Comparison of ENCODE assay signal across 1 cellular context in the genomic region with DNA sequence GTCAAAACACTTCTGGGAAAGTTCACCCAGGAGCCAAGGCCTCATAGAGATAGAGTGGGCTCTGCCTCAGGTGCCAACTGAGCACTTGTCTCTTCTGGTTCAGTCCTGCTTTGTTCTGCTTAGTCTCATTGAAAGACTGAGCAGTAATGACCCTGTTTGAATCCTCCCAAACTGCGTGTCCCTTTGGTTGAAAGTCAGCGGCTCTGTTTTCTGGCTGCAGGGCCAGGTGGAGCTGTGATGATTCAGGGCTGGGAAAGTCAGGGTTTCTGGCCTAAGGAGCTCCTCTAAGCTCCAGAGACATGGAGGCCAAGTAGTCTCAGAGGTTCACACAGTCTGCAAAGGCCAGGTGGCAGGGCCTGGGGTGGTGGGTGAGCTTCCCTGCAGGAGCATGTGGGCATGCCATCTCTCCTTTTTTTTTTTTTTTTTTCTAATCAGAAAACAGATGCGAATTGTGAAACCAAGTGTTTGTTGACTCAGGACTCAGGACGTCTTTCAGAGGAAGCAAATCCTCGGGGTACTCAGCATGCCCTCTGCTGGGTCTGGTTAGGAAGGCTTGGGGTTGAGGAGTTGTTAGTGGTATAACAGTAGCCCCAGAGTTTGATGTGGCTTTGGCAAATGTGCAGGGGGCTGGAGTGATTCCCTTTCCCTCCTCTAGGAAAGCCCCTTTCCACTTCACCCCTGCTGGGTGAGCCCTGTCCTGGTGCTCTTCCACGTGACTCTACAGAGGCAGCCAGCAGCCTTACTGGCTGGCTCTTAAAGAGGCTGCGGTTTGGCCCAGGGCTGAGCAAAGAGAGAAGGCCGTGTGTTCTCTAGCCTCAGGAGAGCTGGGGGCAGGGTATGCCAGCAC.
A peak's percentile ranks its signal among the peaks of the same experiment; 100 is the strongest.
TF ChIP-seq lines count a peak whose summit lies in the region.

No MANE protein-coding gene starts in this region.

TF ChIP-seq in HepG2, 621 proteins besides CTCF, POLR2A, EP300 and RAD21 (continued from another document and continues in another):
- TF ChIP-seq, protein P1, sequence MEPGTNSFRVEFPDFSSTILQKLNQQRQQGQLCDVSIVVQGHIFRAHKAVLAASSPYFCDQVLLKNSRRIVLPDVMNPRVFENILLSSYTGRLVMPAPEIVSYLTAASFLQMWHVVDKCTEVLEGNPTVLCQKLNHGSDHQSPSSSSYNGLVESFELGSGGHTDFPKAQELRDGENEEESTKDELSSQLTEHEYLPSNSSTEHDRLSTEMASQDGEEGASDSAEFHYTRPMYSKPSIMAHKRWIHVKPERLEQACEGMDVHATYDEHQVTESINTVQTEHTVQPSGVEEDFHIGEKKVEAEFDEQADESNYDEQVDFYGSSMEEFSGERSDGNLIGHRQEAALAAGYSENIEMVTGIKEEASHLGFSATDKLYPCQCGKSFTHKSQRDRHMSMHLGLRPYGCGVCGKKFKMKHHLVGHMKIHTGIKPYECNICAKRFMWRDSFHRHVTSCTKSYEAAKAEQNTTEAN (CRISPR knock-in tag; conservative IDR thresholded peaks at IDR 0.05) = no peak
- TF ChIP-seq, protein P2, sequence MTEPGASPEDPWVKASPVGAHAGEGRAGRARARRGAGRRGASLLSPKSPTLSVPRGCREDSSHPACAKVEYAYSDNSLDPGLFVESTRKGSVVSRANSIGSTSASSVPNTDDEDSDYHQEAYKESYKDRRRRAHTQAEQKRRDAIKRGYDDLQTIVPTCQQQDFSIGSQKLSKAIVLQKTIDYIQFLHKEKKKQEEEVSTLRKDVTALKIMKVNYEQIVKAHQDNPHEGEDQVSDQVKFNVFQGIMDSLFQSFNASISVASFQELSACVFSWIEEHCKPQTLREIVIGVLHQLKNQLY (CRISPR knock-in tag; IDR thresholded peaks at IDR 0.05) = no peak
- TF ChIP-seq CBFB (CRISPR knock-in tag; IDR thresholded peaks at IDR 0.05) = no peak
- TF ChIP-seq, protein P3, sequence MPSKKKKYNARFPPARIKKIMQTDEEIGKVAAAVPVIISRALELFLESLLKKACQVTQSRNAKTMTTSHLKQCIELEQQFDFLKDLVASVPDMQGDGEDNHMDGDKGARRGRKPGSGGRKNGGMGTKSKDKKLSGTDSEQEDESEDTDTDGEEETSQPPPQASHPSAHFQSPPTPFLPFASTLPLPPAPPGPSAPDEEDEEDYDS (CRISPR knock-in tag; IDR thresholded peaks at IDR 0.05) = no peak
- TF ChIP-seq ZNF569 (CRISPR knock-in tag; IDR thresholded peaks at IDR 0.05; ENCODE audit: borderline replicate concordance) = no peak
- TF ChIP-seq ZNF780A (CRISPR knock-in tag; IDR thresholded peaks at IDR 0.05) = no peak
- TF ChIP-seq KAT7 (CRISPR knock-in tag; IDR thresholded peaks at IDR 0.05; ENCODE audit: borderline replicate concordance) = no peak
- no peak for TF ChIP-seq AGO1 (IDR thresholded peaks at IDR 0.05; ENCODE audit: low read depth, low read length, poor library complexity, severe bottlenecking)
- no peak for TF ChIP-seq NAIF1 (CRISPR knock-in tag; IDR thresholded peaks at IDR 0.05; ENCODE audit: borderline replicate concordance)
- no peak for TF ChIP-seq SSRP1 (CRISPR knock-in tag; IDR thresholded peaks at IDR 0.05)
- TF ChIP-seq, protein P4, sequence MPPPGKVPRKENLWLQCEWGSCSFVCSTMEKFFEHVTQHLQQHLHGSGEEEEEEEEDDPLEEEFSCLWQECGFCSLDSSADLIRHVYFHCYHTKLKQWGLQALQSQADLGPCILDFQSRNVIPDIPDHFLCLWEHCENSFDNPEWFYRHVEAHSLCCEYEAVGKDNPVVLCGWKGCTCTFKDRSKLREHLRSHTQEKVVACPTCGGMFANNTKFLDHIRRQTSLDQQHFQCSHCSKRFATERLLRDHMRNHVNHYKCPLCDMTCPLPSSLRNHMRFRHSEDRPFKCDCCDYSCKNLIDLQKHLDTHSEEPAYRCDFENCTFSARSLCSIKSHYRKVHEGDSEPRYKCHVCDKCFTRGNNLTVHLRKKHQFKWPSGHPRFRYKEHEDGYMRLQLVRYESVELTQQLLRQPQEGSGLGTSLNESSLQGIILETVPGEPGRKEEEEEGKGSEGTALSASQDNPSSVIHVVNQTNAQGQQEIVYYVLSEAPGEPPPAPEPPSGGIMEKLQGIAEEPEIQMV (CRISPR knock-in tag; IDR thresholded peaks at IDR 0.05; ENCODE audit: low read depth) = no peak
- TF ChIP-seq, protein P5, sequence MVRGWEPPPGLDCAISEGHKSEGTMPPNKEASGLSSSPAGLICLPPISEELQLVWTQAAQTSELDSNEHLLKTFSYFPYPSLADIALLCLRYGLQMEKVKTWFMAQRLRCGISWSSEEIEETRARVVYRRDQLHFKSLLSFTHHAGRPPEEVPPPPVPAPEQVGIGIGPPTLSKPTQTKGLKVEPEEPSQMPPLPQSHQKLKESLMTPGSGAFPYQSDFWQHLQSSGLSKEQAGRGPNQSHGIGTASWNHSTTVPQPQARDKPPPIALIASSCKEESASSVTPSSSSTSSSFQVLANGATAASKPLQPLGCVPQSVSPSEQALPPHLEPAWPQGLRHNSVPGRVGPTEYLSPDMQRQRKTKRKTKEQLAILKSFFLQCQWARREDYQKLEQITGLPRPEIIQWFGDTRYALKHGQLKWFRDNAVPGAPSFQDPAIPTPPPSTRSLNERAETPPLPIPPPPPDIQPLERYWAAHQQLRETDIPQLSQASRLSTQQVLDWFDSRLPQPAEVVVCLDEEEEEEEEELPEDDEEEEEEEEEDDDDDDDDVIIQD (CRISPR knock-in tag; IDR thresholded peaks at IDR 0.05; ENCODE audit: low read depth) = no peak
- no peak for TF ChIP-seq RFX5 (IDR thresholded peaks at IDR 0.05; ENCODE audit: low read depth, low read length)
- TF ChIP-seq, protein P6, sequence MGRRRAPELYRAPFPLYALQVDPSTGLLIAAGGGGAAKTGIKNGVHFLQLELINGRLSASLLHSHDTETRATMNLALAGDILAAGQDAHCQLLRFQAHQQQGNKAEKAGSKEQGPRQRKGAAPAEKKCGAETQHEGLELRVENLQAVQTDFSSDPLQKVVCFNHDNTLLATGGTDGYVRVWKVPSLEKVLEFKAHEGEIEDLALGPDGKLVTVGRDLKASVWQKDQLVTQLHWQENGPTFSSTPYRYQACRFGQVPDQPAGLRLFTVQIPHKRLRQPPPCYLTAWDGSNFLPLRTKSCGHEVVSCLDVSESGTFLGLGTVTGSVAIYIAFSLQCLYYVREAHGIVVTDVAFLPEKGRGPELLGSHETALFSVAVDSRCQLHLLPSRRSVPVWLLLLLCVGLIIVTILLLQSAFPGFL (CRISPR knock-in tag; IDR thresholded peaks at IDR 0.05) = no peak
- TF ChIP-seq SMARCC2 (IDR thresholded peaks at IDR 0.05) = no peak
- no peak for TF ChIP-seq ZNF468 (CRISPR knock-in tag; IDR thresholded peaks at IDR 0.05)
- TF ChIP-seq, protein P7, sequence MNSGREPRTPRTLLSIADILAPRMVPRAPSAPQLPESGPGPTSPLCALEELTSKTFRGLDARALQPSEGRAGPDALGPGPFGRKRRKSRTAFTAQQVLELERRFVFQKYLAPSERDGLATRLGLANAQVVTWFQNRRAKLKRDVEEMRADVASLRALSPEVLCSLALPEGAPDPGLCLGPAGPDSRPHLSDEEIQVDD (CRISPR knock-in tag; IDR thresholded peaks at IDR 0.05; ENCODE audit: borderline replicate concordance) = no peak
- TF ChIP-seq KLF11 (CRISPR knock-in tag; IDR thresholded peaks at IDR 0.05) = no peak
- 0 out of 2 replicates have a peak, but pooled peaks have one; percentile 54 for TF ChIP-seq HOXA5 (CRISPR knock-in tag; IDR thresholded peaks at IDR 0.05)
- TF ChIP-seq, protein P8, sequence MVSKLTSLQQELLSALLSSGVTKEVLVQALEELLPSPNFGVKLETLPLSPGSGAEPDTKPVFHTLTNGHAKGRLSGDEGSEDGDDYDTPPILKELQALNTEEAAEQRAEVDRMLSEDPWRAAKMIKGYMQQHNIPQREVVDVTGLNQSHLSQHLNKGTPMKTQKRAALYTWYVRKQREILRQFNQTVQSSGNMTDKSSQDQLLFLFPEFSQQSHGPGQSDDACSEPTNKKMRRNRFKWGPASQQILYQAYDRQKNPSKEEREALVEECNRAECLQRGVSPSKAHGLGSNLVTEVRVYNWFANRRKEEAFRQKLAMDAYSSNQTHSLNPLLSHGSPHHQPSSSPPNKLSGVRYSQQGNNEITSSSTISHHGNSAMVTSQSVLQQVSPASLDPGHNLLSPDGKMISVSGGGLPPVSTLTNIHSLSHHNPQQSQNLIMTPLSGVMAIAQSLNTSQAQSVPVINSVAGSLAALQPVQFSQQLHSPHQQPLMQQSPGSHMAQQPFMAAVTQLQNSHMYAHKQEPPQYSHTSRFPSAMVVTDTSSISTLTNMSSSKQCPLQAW (CRISPR knock-in tag; IDR thresholded peaks at IDR 0.05) = peak; percentile 63; the same call in 1 of the 2 replicates
- peak; percentile 68; the same call in 1 of the 2 replicates for TF ChIP-seq RFXAP (CRISPR knock-in tag; IDR thresholded peaks at IDR 0.05; ENCODE audit: borderline replicate concordance)
- TF ChIP-seq ZNF660 (CRISPR knock-in tag; IDR thresholded peaks at IDR 0.05; ENCODE audit: borderline replicate concordance, low read depth) = no peak
- TF ChIP-seq TOE1 (CRISPR knock-in tag; IDR thresholded peaks at IDR 0.05) = no peak
- no peak for TF ChIP-seq NR2F2 (IDR thresholded peaks at IDR 0.05; ENCODE audit: borderline replicate concordance, low read depth)
- TF ChIP-seq ZFP90 (CRISPR knock-in tag; IDR thresholded peaks at IDR 0.05; ENCODE audit: borderline replicate concordance) = no peak
- TF ChIP-seq ZNF781 (CRISPR knock-in tag; IDR thresholded peaks at IDR 0.05; ENCODE audit: borderline replicate concordance, not compliant biosample characterization) = peak; percentile 38
- TF ChIP-seq ZNF782 (CRISPR knock-in tag; IDR thresholded peaks at IDR 0.05; ENCODE audit: borderline replicate concordance) = no peak
- no peak for TF ChIP-seq HOXA7 (CRISPR knock-in tag; IDR thresholded peaks at IDR 0.05)
- no peak for TF ChIP-seq TGIF2 (CRISPR knock-in tag; IDR thresholded peaks at IDR 0.05)
- TF ChIP-seq SOX5 (CRISPR knock-in tag; IDR thresholded peaks at IDR 0.05; ENCODE audit: borderline replicate concordance) = no peak; the same call in 1 of the 2 replicates
- no peak for TF ChIP-seq STAT5B (CRISPR knock-in tag; IDR thresholded peaks at IDR 0.05)
- no peak for TF ChIP-seq ZNF12 (CRISPR knock-in tag; IDR thresholded peaks at IDR 0.05)
- TF ChIP-seq ZNF891 (CRISPR knock-in tag; IDR thresholded peaks at IDR 0.05) = no peak; the same call in 1 of the 2 replicates
- TF ChIP-seq, protein P9, sequence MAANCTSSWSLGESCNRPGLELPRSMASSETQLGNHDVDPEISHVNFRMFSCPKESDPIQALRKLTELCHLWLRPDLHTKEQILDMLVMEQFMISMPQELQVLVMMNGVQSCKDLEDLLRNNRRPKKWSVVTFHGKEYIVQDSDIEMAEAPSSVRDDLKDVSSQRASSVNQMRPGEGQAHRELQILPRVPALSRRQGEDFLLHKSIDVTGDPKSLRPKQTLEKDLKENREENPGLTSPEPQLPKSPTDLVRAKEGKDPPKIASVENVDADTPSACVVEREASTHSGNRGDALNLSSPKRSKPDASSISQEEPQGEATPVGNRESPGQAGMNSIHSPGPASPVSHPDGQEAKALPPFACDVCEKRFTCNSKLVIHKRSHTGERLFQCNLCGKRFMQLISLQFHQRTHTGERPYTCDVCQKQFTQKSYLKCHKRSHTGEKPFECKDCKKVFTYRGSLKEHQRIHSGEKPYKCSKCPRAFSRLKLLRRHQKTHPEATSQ (CRISPR knock-in tag; IDR thresholded peaks at IDR 0.05; ENCODE audit: borderline replicate concordance) = no peak
- TF ChIP-seq ZNF333 (CRISPR knock-in tag; IDR thresholded peaks at IDR 0.05; ENCODE audit: borderline replicate concordance) = no peak
- TF ChIP-seq GTF3A (CRISPR knock-in tag; conservative IDR thresholded peaks at IDR 0.05) = no peak
- TF ChIP-seq SRSF4 (IDR thresholded peaks at IDR 0.05; ENCODE audit: low read depth, low read length, poor library complexity, severe bottlenecking) = no peak
- TF ChIP-seq ZNF749 (CRISPR knock-in tag; IDR thresholded peaks at IDR 0.05; ENCODE audit: borderline replicate concordance) = no peak
- TF ChIP-seq NCOA1 (CRISPR knock-in tag; IDR thresholded peaks at IDR 0.05) = no peak
- TF ChIP-seq, protein P10, sequence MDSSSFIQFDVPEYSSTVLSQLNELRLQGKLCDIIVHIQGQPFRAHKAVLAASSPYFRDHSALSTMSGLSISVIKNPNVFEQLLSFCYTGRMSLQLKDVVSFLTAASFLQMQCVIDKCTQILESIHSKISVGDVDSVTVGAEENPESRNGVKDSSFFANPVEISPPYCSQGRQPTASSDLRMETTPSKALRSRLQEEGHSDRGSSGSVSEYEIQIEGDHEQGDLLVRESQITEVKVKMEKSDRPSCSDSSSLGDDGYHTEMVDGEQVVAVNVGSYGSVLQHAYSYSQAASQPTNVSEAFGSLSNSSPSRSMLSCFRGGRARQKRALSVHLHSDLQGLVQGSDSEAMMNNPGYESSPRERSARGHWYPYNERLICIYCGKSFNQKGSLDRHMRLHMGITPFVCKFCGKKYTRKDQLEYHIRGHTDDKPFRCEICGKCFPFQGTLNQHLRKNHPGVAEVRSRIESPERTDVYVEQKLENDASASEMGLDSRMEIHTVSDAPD (CRISPR knock-in tag; IDR thresholded peaks at IDR 0.05) = no peak
- TF ChIP-seq CBX5 (CRISPR knock-in tag; IDR thresholded peaks at IDR 0.05; ENCODE audit: borderline replicate concordance) = no peak; the same call in 1 of the 2 replicates
- TF ChIP-seq IKZF4 (CRISPR knock-in tag; IDR thresholded peaks at IDR 0.05; ENCODE audit: borderline replicate concordance, low read depth, not compliant biosample characterization) = no peak
- no peak for TF ChIP-seq MXD4 (CRISPR knock-in tag; IDR thresholded peaks at IDR 0.05)
- TF ChIP-seq, protein P11, sequence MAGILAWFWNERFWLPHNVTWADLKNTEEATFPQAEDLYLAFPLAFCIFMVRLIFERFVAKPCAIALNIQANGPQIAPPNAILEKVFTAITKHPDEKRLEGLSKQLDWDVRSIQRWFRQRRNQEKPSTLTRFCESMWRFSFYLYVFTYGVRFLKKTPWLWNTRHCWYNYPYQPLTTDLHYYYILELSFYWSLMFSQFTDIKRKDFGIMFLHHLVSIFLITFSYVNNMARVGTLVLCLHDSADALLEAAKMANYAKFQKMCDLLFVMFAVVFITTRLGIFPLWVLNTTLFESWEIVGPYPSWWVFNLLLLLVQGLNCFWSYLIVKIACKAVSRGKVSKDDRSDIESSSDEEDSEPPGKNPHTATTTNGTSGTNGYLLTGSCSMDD (CRISPR knock-in tag; IDR thresholded peaks at IDR 0.05) = no peak
- TF ChIP-seq EED (CRISPR knock-in tag; IDR thresholded peaks at IDR 0.05) = 0 out of 2 replicates have a peak, but pooled peaks have one; percentile 32
- TF ChIP-seq REPIN1 (CRISPR knock-in tag; IDR thresholded peaks at IDR 0.05; ENCODE audit: borderline replicate concordance, low read depth) = 0 out of 2 replicates have a peak, but pooled peaks have one; percentile 25
- TF ChIP-seq, protein P12, sequence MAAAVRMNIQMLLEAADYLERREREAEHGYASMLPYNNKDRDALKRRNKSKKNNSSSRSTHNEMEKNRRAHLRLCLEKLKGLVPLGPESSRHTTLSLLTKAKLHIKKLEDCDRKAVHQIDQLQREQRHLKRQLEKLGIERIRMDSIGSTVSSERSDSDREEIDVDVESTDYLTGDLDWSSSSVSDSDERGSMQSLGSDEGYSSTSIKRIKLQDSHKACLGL (CRISPR knock-in tag; IDR thresholded peaks at IDR 0.05) = no peak
- no peak for TF ChIP-seq ATRX (CRISPR knock-in tag; IDR thresholded peaks at IDR 0.05; ENCODE audit: borderline replicate concordance)
- TF ChIP-seq RXRA (CRISPR knock-in tag; IDR thresholded peaks at IDR 0.05) = no peak
- TF ChIP-seq BCL6 (CRISPR knock-in tag; IDR thresholded peaks at IDR 0.05) = no peak
- TF ChIP-seq NRL (CRISPR knock-in tag; IDR thresholded peaks at IDR 0.05; ENCODE audit: borderline replicate concordance) = no peak
